Comparison of ENCODE assay signal across 8 cellular contexts in the genomic region with DNA sequence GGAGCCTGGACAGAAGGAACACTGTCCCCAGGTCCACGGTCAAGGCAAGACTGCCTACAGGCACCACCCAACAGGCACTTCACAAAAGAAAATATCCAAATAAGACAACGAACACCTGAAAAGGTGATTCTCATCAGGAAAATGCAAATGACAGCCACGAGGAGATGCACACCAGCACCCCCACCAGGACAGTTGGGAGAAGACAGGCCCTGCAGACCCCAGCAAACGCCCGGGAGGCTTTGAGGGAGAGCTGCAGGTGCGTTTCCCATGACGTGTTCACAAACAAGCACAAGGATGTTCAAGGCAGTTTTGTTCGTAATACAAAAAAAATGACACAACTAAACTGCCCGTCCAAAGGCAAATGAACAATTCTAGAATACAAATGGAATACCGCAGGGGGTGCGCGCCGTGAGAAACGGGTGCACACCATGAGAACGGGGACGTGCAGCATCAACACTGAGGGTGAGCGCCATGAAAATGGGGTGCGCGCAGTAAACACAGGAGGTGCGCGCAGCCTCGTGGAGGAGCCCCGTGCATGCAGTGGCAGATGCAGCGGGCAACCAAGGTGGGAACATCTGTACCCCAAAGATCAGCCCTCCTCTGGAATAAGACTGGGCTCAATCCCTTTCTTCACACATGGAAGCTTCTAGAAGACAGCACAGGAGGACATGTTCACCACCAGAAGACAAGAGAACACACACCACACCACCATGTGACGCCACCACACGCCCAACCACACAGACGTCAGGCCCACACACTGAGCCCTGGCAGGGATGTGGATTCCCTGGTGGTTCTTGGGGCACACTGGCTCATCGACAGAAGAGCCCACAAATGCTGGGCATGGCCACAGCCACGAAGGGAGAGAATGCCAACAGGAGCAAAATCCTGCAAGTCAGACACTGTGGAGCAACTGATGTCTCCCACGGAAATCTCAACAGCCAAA.
A peak's percentile ranks its signal among the peaks of the same experiment; 100 is the strongest.
DNase-seq lines count a peak whose midpoint lies in the region; ATAC-seq and TF ChIP-seq lines count a peak whose summit lies in the region.

No MANE protein-coding gene starts in this region.

- no peak overlapping the region for H3K4me3 Mint-ChIP-seq in activated T-cell treated with anti-CD3 and anti-CD28 coated beads, Interleukin-2, amount 50 U/mL, for 24 hours

- peaks cover under 1 to 41% (median 28%) of the 10 kb centered on the region in 4 donors for H3K36me3 ChIP-seq in upper lobe of left lung

- peaks cover 6 to 23% (median 10%) of the 10 kb centered on the region in 4 donors for H3K4me1 ChIP-seq in upper lobe of left lung

- TF ChIP-seq POLR2A in upper lobe of left lung (IDR thresholded peaks at IDR 0.05) = no peak

- peaks cover 81% of the 10 kb centered on the region for H3K36me3 Mint-ChIP-seq in activated T-cell treated with anti-CD3 and anti-CD28 coated beads, Interleukin-2, amount 50 U/mL, for 24 hours (ENCODE audit: low read depth)

- no peak overlapping the region for H3K4me3 ChIP-seq in upper lobe of left lung

- H3K27me3 ChIP-seq in upper lobe of left lung = no peaks in the 10 kb centered on the region

- H3K27me3 Mint-ChIP-seq in activated T-cell treated with anti-CD3 and anti-CD28 coated beads, Interleukin-2, amount 50 U/mL, for 24 hours = no peaks in the 10 kb centered on the region

- no peak for TF ChIP-seq EP300 in upper lobe of left lung (IDR thresholded peaks at IDR 0.05)

- ATAC-seq in left ventricle myocardium superior = no peak
- no peak for ATAC-seq in upper lobe of left lung (ENCODE audit: low FRiP score in 2 of 2)
- ATAC-seq in GM21360 (IDR thresholded peaks at IDR 0.05; ENCODE audit: unreplicated experiment) = no peak
- ATAC-seq in GM18519 (IDR thresholded peaks at IDR 0.05; ENCODE audit: low FRiP score, unreplicated experiment) = no peak

- WGBS in upper lobe of left lung, 2 donors = 84 to 85% methylated on average over 29 to 30 of the region's 30 CpGs

- H3K4me1 Mint-ChIP-seq in activated T-cell treated with anti-CD3 and anti-CD28 coated beads, Interleukin-2, amount 50 U/mL, for 24 hours (ENCODE audit: low read depth) = peaks cover 68% of the 10 kb centered on the region

- intact Hi-C loops in left ventricle myocardium superior (cut with micrococcal nuclease) = no loop called here

- H3K27ac ChIP-seq in upper lobe of left lung = no peak overlapping the region

- DNase-seq in stimulated activated CD4-positive, alpha-beta T cell treated with anti-CD3 and anti-CD28 coated beads, Interleukin-15, amount 100 ng/mL, for 24 hours = peak; percentile 52
- no peak for DNase-seq in stimulated activated CD4-positive, alpha-beta T cell treated with anti-CD3 and anti-CD28 coated beads, Interleukin-4, amount 100 ng/mL, for 4 hours
- DNase-seq in activated T-cell treated with anti-CD3 and anti-CD28 coated beads, Interleukin-2, amount 50 U/mL, for 24 hours = no peak
- DNase-seq in left ventricle myocardium superior (peak; percentile 25), upper lobe of left lung (no peak), NCI-H1105 treated with DMSO at 0.1 percent for 48 hours (lab: John Stamatoyannopoulos, UW) (no peak)

- H3K9me3 ChIP-seq in upper lobe of left lung = no peaks in the 10 kb centered on the region

- H3K27ac Mint-ChIP-seq in activated T-cell treated with anti-CD3 and anti-CD28 coated beads, Interleukin-2, amount 50 U/mL, for 24 hours = peak overlapping the region; percentile 71

- no peaks in the 10 kb centered on the region for H3K9me3 Mint-ChIP-seq in activated T-cell treated with anti-CD3 and anti-CD28 coated beads, Interleukin-2, amount 50 U/mL, for 24 hours

- peak; percentile 21 to 40 (median 36) for TF ChIP-seq CTCF in upper lobe of left lung (IDR thresholded peaks at IDR 0.05)

Comparison
In these comparisons a context has a peak if more than half of its experiments do, and no peak if none do; other contexts are left out.
1. DNase-seq: peak in stimulated activated CD4-positive, alpha-beta T cell treated with anti-CD3 and anti-CD28 coated beads, Interleukin-15, amount 100 ng/mL, for 24 hours (single experiment) and left ventricle myocardium superior (single experiment); none in stimulated activated CD4-positive, alpha-beta T cell treated with anti-CD3 and anti-CD28 coated beads, Interleukin-4, amount 100 ng/mL, for 4 hours (0 of 2), activated T-cell treated with anti-CD3 and anti-CD28 coated beads, Interleukin-2, amount 50 U/mL, for 24 hours (single experiment), upper lobe of left lung (0 of 2) and NCI-H1105 treated with DMSO at 0.1 percent for 48 hours (single experiment).